In the genomic region with DNA sequence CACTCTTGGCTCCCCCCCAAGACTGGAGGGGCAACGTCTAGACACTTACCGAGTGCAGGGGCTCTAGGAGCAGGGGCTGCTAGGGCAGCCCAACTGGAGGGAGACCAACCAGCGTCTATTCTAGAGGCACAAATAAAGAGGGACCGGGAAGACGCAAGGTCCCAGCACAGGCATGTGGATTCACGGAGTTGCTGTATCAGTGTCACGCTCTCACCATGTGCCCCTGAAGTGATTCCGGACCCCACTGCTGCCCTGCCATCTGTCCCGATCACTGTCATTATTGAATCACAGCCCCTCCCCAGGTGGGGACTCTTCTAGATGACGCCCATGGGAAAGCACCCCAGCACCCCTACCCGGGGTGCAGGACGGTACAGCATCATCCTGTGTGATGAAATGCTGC, we compare ENCODE assay signal across 20 cellular contexts. TPM values are rescaled to one million over a fixed set of nuclear protein-coding genes. Genes with fewer than 3 reads are reported as not detected.
DNase-seq lines count a peak whose midpoint lies in the region; ATAC-seq and TF ChIP-seq lines count a peak whose summit lies in the region.
"Had no signal": no experiment of that assay in that cellular context is flagged by ENCODE, and none has a peak within 500 bp of the region (broad histone marks: within the 10 kb centered on the region; RNA-seq: fewer than 3 reads in every experiment).

No MANE protein-coding gene starts in this region.

- H3K27ac Mint-ChIP-seq in activated naive CD4-positive, alpha-beta T cell treated with anti-CD3 and anti-CD28 coated beads, Interleukin-2, amount 50 U/mL, for 72 hours, result peak overlapping the region; percentile 61 to 63
- H3K27ac Mint-ChIP-seq in stimulated activated naive CD8-positive, alpha-beta T cell treated with anti-CD3 and anti-CD28 coated beads, Interleukin-15, amount 100 ng/mL, for 72 hours, result peak overlapping the region in 1 of 2 donors; percentile 42
- peak overlapping the region; percentile 13 for H3K27ac Mint-ChIP-seq in endothelial cell (ENCODE audit: unreplicated experiment)
- H3K27ac Mint-ChIP-seq: CD14-positive monocyte; CD4-positive, alpha-beta T cell; CD8-positive, alpha-beta memory T cell; H9 had no signal

- intact Hi-C loops in aorta (cut with DNase I), result no loop called here

- no peaks in the 10 kb centered on the region for H3K4me1 Mint-ChIP-seq in stimulated activated naive CD8-positive, alpha-beta T cell treated with anti-CD3 and anti-CD28 coated beads, Interleukin-15, amount 100 ng/mL, for 72 hours
- peaks cover 8% of the 10 kb centered on the region for H3K4me1 Mint-ChIP-seq in endothelial cell (ENCODE audit: unreplicated experiment)
- H3K4me1 Mint-ChIP-seq: CD14-positive monocyte; CD8-positive, alpha-beta memory T cell; H9 had no signal

- DNase-seq in activated naive CD4-positive, alpha-beta T cell treated with anti-CD3 and anti-CD28 coated beads, Interleukin-2, amount 50 U/mL, for 72 hours (ENCODE audit: low spot score in 2 of 2), result no peak
- no peak for DNase-seq in activated naive CD4-positive, alpha-beta T cell (lab: John Stamatoyannopoulos, UW)
- DNase-seq in stimulated activated naive CD8-positive, alpha-beta T cell treated with anti-CD3 and anti-CD28 coated beads, Interleukin-15, amount 100 ng/mL, for 72 hours, result no peak
- DNase-seq in stimulated activated naive CD8-positive, alpha-beta T cell treated with anti-CD3 and anti-CD28 coated beads, Interleukin-15, Interleukin-2, amounts not matched to agents 100 U/mL and 50 U/mL, for 24 hours, result no peak
- DNase-seq in endothelial cell (ENCODE audit: low spot score) (no peak), aorta (no peak), NCI-H1436 treated with DMSO at 0.1 percent for 48 hours (lab: John Stamatoyannopoulos, UW) (no peak), EL (no peak)
- DNase-seq: AML-193; BE2C; CD4-positive, alpha-beta T cell; CD8-positive, alpha-beta memory T cell; DMS 273 treated with DMSO at 0.1 percent for 48 hours; DMS79; GF-D8; H9 had no signal

- no peak overlapping the region for H3K4me3 Mint-ChIP-seq in stimulated activated naive CD8-positive, alpha-beta T cell treated with anti-CD3 and anti-CD28 coated beads, Interleukin-15, amount 100 ng/mL, for 72 hours
- no peak overlapping the region for H3K4me3 Mint-ChIP-seq in endothelial cell (ENCODE audit: unreplicated experiment)
- H3K4me3 Mint-ChIP-seq: CD14-positive monocyte; CD4-positive, alpha-beta T cell; CD8-positive, alpha-beta memory T cell; H9 had no signal

- no peak for TF ChIP-seq CTCF in endothelial cell (IDR thresholded peaks at IDR 0.05; ENCODE audit: unreplicated experiment)

- no peaks in the 10 kb centered on the region for H3K27me3 ChIP-seq in aorta (ENCODE audit: control insufficient read depth in 1 of 2, insufficient read depth in 2 of 2, low read length in 1 of 2)
- H3K27me3 ChIP-seq: BE2C; BLaER1 treated with 17β-estradiol and CSF1 and Interleukin-3, amounts not matched to agents 10 nM and 100 nM had no signal

- H3K36me3 ChIP-seq in aorta (ENCODE audit: control insufficient read depth in 1 of 2, insufficient read depth in 2 of 2, low read length in 1 of 2), result peaks cover 0 to 6% of the 10 kb centered on the region in 2 donors

- H3K9me3 ChIP-seq in aorta (ENCODE audit: control insufficient read depth, low read length), result no peaks in the 10 kb centered on the region
- H3K9me3 ChIP-seq: BE2C had no signal

- no peak overlapping the region for H3K4me3 ChIP-seq in aorta (ENCODE audit: low read length in 2 of 2)
- H3K4me3 ChIP-seq: BLaER1 treated with 17β-estradiol and CSF1 and Interleukin-3, amounts not matched to agents 10 nM and 100 nM had no signal

- WGBS in aorta, 2 donors, result 88 to 92% methylated on average over 12 of the region's 12 CpGs

- no peaks in the 10 kb centered on the region for H3K9me3 Mint-ChIP-seq in activated naive CD4-positive, alpha-beta T cell treated with anti-CD3 and anti-CD28 coated beads, Interleukin-2, amount 50 U/mL, for 72 hours
- no peaks in the 10 kb centered on the region for H3K9me3 Mint-ChIP-seq in stimulated activated naive CD8-positive, alpha-beta T cell treated with anti-CD3 and anti-CD28 coated beads, Interleukin-15, amount 100 ng/mL, for 72 hours
- no peaks in the 10 kb centered on the region for H3K9me3 Mint-ChIP-seq in endothelial cell (ENCODE audit: unreplicated experiment)
- H3K9me3 Mint-ChIP-seq: CD4-positive, alpha-beta T cell; CD8-positive, alpha-beta memory T cell; H9 had no signal

- ATAC-seq in activated naive CD4-positive, alpha-beta T cell treated with anti-CD3 and anti-CD28 coated beads, Interleukin-2, amount 50 U/mL, for 72 hours, result no peak
- peak; percentile 43 for ATAC-seq in stimulated activated naive CD8-positive, alpha-beta T cell treated with anti-CD3 and anti-CD28 coated beads, Interleukin-15, amount 100 ng/mL, for 72 hours
- ATAC-seq in stimulated activated naive CD8-positive, alpha-beta T cell treated with anti-CD3 and anti-CD28 coated beads, Interleukin-15, Interleukin-2, amounts not matched to agents 100 U/mL and 50 U/mL, for 24 hours, result no peak
- peak; percentile 11 for ATAC-seq in aorta (ENCODE audit: low FRiP score)
- ATAC-seq: HCT116 had no signal

- no peaks in the 10 kb centered on the region for H3K27me3 Mint-ChIP-seq in stimulated activated naive CD8-positive, alpha-beta T cell treated with anti-CD3 and anti-CD28 coated beads, Interleukin-15, amount 100 ng/mL, for 72 hours
- no peaks in the 10 kb centered on the region for H3K27me3 Mint-ChIP-seq in endothelial cell (ENCODE audit: unreplicated experiment)
- H3K27me3 Mint-ChIP-seq: CD4-positive, alpha-beta T cell had no signal

- peaks cover 0 to 12% of the 10 kb centered on the region in 2 donors for H3K36me3 Mint-ChIP-seq in activated naive CD4-positive, alpha-beta T cell treated with anti-CD3 and anti-CD28 coated beads, Interleukin-2, amount 50 U/mL, for 72 hours
- peaks cover 60% of the 10 kb centered on the region for H3K36me3 Mint-ChIP-seq in endothelial cell (ENCODE audit: low read depth, unreplicated experiment)
- H3K36me3 Mint-ChIP-seq: CD8-positive, alpha-beta memory T cell had no signal

- H3K4me1 ChIP-seq in aorta (ENCODE audit: control insufficient read depth in 1 of 2, insufficient read depth in 2 of 2, low read length in 2 of 2), result no peaks in the 10 kb centered on the region
- H3K4me1 ChIP-seq: BE2C; BLaER1 treated with 17β-estradiol and CSF1 and Interleukin-3, amounts not matched to agents 10 nM and 100 nM had no signal

- H3K27ac ChIP-seq in aorta (ENCODE audit: low read depth in 1 of 2, low read length in 2 of 2), result no peak overlapping the region
- H3K27ac ChIP-seq: 22Rv1; BLaER1 treated with 17β-estradiol and CSF1 and Interleukin-3, amounts not matched to agents 10 nM and 100 nM had no signal

RNA-seq across cellular contexts. Expression of a gene that starts 54.2 kb away (rescaled TPM):
- 1 to 10 TPM in 1 of 2 donors, under 1 TPM in 1; 0.52 to 1.2 TPM for total RNA-seq in activated naive CD4-positive, alpha-beta T cell treated with anti-CD3 and anti-CD28 coated beads, Interleukin-2, amount 50 U/mL, for 72 hours
- total RNA-seq in endothelial cell (ENCODE audit: unreplicated experiment), result 4.9 TPM
- 1 to 10 TPM; 2.4 to 6.4 TPM for total RNA-seq in aorta
- under 1 TPM in 1 of 2 donors, not detected in 1; 0.41 TPM for polyA plus RNA-seq in aorta

Comparison
In these comparisons a context has a peak if more than half of its experiments do, and no peak if none do; other contexts are left out.
1. ATAC-seq: peak in stimulated activated naive CD8-positive, alpha-beta T cell treated with anti-CD3 and anti-CD28 coated beads, Interleukin-15, amount 100 ng/mL, for 72 hours (single experiment) and aorta (single experiment); none in activated naive CD4-positive, alpha-beta T cell treated with anti-CD3 and anti-CD28 coated beads, Interleukin-2, amount 50 U/mL, for 72 hours (0 of 2) and stimulated activated naive CD8-positive, alpha-beta T cell treated with anti-CD3 and anti-CD28 coated beads, Interleukin-15, Interleukin-2, amounts not matched to agents 100 U/mL and 50 U/mL, for 24 hours (single experiment).